10 cellular contexts compared by ENCODE assay signal in the genomic region with DNA sequence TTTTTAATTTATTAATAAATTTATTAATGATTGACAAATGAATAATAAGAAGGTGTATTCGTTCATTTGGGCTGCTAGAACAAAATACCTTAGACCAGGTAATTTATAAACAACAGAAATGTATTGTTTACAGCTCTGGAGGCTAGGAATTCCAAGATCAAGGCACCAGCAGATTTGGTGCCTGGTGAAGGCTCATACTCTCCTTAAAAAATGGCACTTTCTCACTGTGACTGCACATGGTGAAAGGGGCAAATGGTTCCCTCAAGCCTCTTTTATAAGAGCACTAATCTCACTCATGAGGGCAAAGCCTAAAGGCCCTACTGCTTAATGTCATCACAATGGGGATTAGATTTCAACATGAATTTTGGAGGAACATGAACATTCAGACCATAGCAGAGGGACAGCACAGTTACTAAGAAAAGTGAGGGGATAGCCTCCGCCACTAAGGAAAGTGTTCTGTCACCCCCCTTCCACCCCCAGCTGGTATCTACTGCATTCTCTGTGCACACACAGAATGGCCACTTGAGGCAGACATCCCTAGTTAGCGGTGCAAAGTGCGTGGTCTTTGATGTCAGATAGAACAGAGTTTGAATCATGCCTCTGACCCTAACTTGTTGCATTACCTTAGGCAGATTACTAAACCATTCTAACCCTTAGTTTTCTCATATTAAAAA. TPM values are rescaled to one million over a fixed set of nuclear protein-coding genes. Genes with fewer than 3 reads are reported as not detected.
DNase-seq lines count a peak whose midpoint lies in the region; ATAC-seq and TF ChIP-seq lines count a peak whose summit lies in the region.
"Had no signal": no experiment of that assay in that cellular context is flagged by ENCODE, and none has a peak within 500 bp of the region (broad histone marks: within the 10 kb centered on the region; RNA-seq: fewer than 3 reads in every experiment).

No MANE protein-coding gene starts in this region.

- H3K27me3 ChIP-seq in naive thymus-derived CD4-positive, alpha-beta T cell (ENCODE audit: control insufficient read depth in 2 of 2, insufficient read depth in 2 of 2, low read length in 2 of 2), result no peaks in the 10 kb centered on the region

- no peaks in the 10 kb centered on the region for H3K36me3 Mint-ChIP-seq in WTC11
- H3K36me3 Mint-ChIP-seq in naive thymus-derived CD4-positive, alpha-beta T cell, result no peaks in the 10 kb centered on the region
- H3K36me3 Mint-ChIP-seq: activated naive CD4-positive, alpha-beta T cell treated with anti-CD3 and anti-CD28 coated beads, Interleukin-2, amount 50 U/mL, for 24 hours had no signal

- no peaks in the 10 kb centered on the region for H3K4me1 ChIP-seq in naive thymus-derived CD4-positive, alpha-beta T cell (ENCODE audit: control insufficient read depth in 2 of 2, insufficient read depth in 2 of 2, low read length in 2 of 2)

- H3K27ac Mint-ChIP-seq in WTC11, result no peak overlapping the region
- peak overlapping the region in 1 of 9 donors; percentile 48 for H3K27ac Mint-ChIP-seq in naive thymus-derived CD4-positive, alpha-beta T cell
- H3K27ac Mint-ChIP-seq: activated naive CD4-positive, alpha-beta T cell treated with anti-CD3 and anti-CD28 coated beads, Interleukin-2, amount 50 U/mL, for 24 hours had no signal

- H3K4me3 Mint-ChIP-seq in WTC11, result no peak overlapping the region
- H3K4me3 Mint-ChIP-seq in naive thymus-derived CD4-positive, alpha-beta T cell, result no peak overlapping the region
- H3K4me3 Mint-ChIP-seq: activated naive CD4-positive, alpha-beta T cell treated with anti-CD3 and anti-CD28 coated beads, Interleukin-2, amount 50 U/mL, for 24 hours had no signal

- H3K9me3 ChIP-seq in naive thymus-derived CD4-positive, alpha-beta T cell (ENCODE audit: control insufficient read depth in 2 of 3, low read length in 3 of 3), result no peaks in the 10 kb centered on the region

- CTCF ChIA-PET in WTC11 (lab: Charles Lee), result interaction anchor here (1.0 to 1.7 kb wide), 2 partner anchors 69 to 123 kb away, joined by 3 to 5 read pairs; no protein-coding TSS in a partner anchor
- CTCF ChIA-PET in naive thymus-derived CD4-positive, alpha-beta T cell (lab: Charles Lee), result no interaction called here

- intact Hi-C loops in naive thymus-derived CD4-positive, alpha-beta T cell (cut with micrococcal nuclease), result loop anchor here in 1 of 2 donors (2.0 to 5.0 kb wide), 2 partner anchors 33 to 71 kb away; a partner anchor contains a TSS

- H3K27ac ChIP-seq in naive thymus-derived CD4-positive, alpha-beta T cell (ENCODE audit: low read depth, low read length), result no peak overlapping the region

- POLR2A ChIA-PET in WTC11 (lab: Charles Lee), result no interaction called here
- POLR2A ChIA-PET in naive thymus-derived CD4-positive, alpha-beta T cell (lab: Charles Lee), result no interaction called here

- no peak; the same call in 1 of the 2 replicates for TF ChIP-seq CTCF in WTC11 (IDR thresholded peaks at IDR 0.05)

- ATAC-seq in HG02938 (IDR thresholded peaks at IDR 0.05; ENCODE audit: unreplicated experiment), result peak; percentile 40
- ATAC-seq in WTC11, result peak; percentile 80
- ATAC-seq in naive thymus-derived CD4-positive, alpha-beta T cell, result peak; percentile 55
- no peak for ATAC-seq in HG02678 (IDR thresholded peaks at IDR 0.05; ENCODE audit: unreplicated experiment)
- no peak for ATAC-seq in HG02970 (IDR thresholded peaks at IDR 0.05; ENCODE audit: low FRiP score, unreplicated experiment)

- no peak overlapping the region for H3K4me3 ChIP-seq in naive thymus-derived CD4-positive, alpha-beta T cell (ENCODE audit: low read length)

- H3K27me3 Mint-ChIP-seq in WTC11 (ENCODE audit: low read depth), result peaks cover 14% of the 10 kb centered on the region
- H3K27me3 Mint-ChIP-seq in naive thymus-derived CD4-positive, alpha-beta T cell, result peaks cover 0 to 8% (median 6%) of the 10 kb centered on the region in 5 donors
- H3K27me3 Mint-ChIP-seq: activated naive CD4-positive, alpha-beta T cell treated with anti-CD3 and anti-CD28 coated beads, Interleukin-2, amount 50 U/mL, for 24 hours had no signal

- peak; percentile 56 for DNase-seq in NOMO-1 treated with DMSO at 0.1 percent for 48 hours (lab: John Stamatoyannopoulos, UW; ENCODE audit: unreplicated experiment)
- no peak for DNase-seq in NOMO-1 treated with dmso at 0.1 percent for 144 hours (lab: John Stamatoyannopoulos, UW; ENCODE audit: unreplicated experiment)
- peak; percentile 24 for DNase-seq in WTC11 (ENCODE audit: low spot score)
- peak in 7 of 9 donors; percentile 3 to 56 (median 30) for DNase-seq in naive thymus-derived CD4-positive, alpha-beta T cell
- no peak for DNase-seq in inferior parietal cortex (ENCODE audit: extremely low spot score)
- DNase-seq: NCI-H510A had no signal

- no peaks in the 10 kb centered on the region for H3K36me3 ChIP-seq in naive thymus-derived CD4-positive, alpha-beta T cell (ENCODE audit: control insufficient read depth in 2 of 3, insufficient read depth in 3 of 3, low read length in 3 of 3)

- no peaks in the 10 kb centered on the region for H3K4me1 Mint-ChIP-seq in WTC11
- peaks cover 0 to 2% (median 0%) of the 10 kb centered on the region in 7 donors for H3K4me1 Mint-ChIP-seq in naive thymus-derived CD4-positive, alpha-beta T cell
- H3K4me1 Mint-ChIP-seq: activated naive CD4-positive, alpha-beta T cell treated with anti-CD3 and anti-CD28 coated beads, Interleukin-2, amount 50 U/mL, for 24 hours had no signal

- 0 out of 2 replicates have a peak, but pooled peaks cover 3% of the 10 kb centered on the region for H3K9me3 Mint-ChIP-seq in WTC11
- H3K9me3 Mint-ChIP-seq in naive thymus-derived CD4-positive, alpha-beta T cell, result peaks cover 0 to 2% (median 0%) of the 10 kb centered on the region in 11 donors
- H3K9me3 Mint-ChIP-seq: activated naive CD4-positive, alpha-beta T cell treated with anti-CD3 and anti-CD28 coated beads, Interleukin-2, amount 50 U/mL, for 24 hours had no signal

TF ChIP-seq in WTC11, 78 proteins besides CTCF, POLR2A, EP300 and RAD21:
- TF ChIP-seq RORB (CRISPR knock-in tag; IDR thresholded peaks at IDR 0.05), result no peak
- TF ChIP-seq CREM (CRISPR knock-in tag; IDR thresholded peaks at IDR 0.05), result no peak
- TF ChIP-seq, protein P1, sequence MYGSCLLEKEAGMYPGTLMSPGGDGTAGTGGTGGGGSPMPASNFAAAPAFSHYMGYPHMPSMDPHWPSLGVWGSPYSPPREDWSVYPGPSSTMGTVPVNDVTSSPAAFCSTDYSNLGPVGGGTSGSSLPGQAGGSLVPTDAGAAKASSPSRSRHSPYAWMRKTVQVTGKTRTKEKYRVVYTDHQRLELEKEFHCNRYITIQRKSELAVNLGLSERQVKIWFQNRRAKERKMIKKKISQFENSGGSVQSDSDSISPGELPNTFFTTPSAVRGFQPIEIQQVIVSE (CRISPR knock-in tag; IDR thresholded peaks at IDR 0.05; ENCODE audit: borderline replicate concordance), result no peak
- TF ChIP-seq JAZF1 (CRISPR knock-in tag; IDR thresholded peaks at IDR 0.05), result no peak
- TF ChIP-seq HMGA2 (CRISPR knock-in tag; IDR thresholded peaks at IDR 0.05), result peak; percentile 92
- TF ChIP-seq SMAD3 (CRISPR knock-in tag; IDR thresholded peaks at IDR 0.05; ENCODE audit: borderline replicate concordance), result no peak

RNA-seq across cellular contexts. Expression of a gene that starts 47.2 kb away (rescaled TPM):
- 14.7 to 15.9 TPM (median 14.8 TPM) in 3 replicates for total RNA-seq in WTC11 (2021)
- total RNA-seq in naive thymus-derived CD4-positive, alpha-beta T cell, result 10 to 100 TPM; 11.9 to 25.0 (median 14.5) TPM
- 1 to 10 TPM; 1.3 to 3.1 TPM for polyA plus RNA-seq in naive thymus-derived CD4-positive, alpha-beta T cell

Comparison
In these comparisons a context has a peak if more than half of its experiments do, and no peak if none do; other contexts are left out.
1. DNase-seq: peak in NOMO-1 treated with DMSO at 0.1 percent for 48 hours (single experiment), WTC11 (single experiment) and naive thymus-derived CD4-positive, alpha-beta T cell (7 of 9); none in NOMO-1 treated with dmso at 0.1 percent for 144 hours (single experiment) and inferior parietal cortex (single experiment).
2. ATAC-seq: peak in HG02938 (single experiment), WTC11 (single experiment) and naive thymus-derived CD4-positive, alpha-beta T cell (single experiment); none in HG02678 (single experiment) and HG02970 (single experiment).